8 cellular contexts compared by ENCODE assay signal in genomic region chr11:65780770-65781151, GRCh38. TPM values are rescaled to one million over a fixed set of nuclear protein-coding genes. Genes with fewer than 3 reads are reported as not detected.
A peak's percentile ranks its signal among the peaks of the same experiment; 100 is the strongest.
DNase-seq lines count a peak whose midpoint lies in the region; ATAC-seq lines count a peak whose summit lies in the region.

TSS of gene AP5B1 (minus strand) at chr11:65780976. CDS start at chr11:65780591, 385 bp downstream.

- peak within 1 kb of the TSS in 5 of 6 donors; percentile 57 to 90 (median 68) for H3K27ac Mint-ChIP-seq in naive B cell

- H3K36me3 Mint-ChIP-seq in naive B cell = no peaks in the 10 kb centered on the region

- CTCF ChIA-PET in activated CD8-positive, alpha-beta memory T cell treated with anti-CD3 and anti-CD28 coated beads for 36 hours (lab: Charles Lee) = interaction anchor here (0.8 to 7.3 kb wide), 22 partner anchors 10 to 208 kb away, joined by 3 to 89 read pairs (median 6); partner anchors contain the start of genes KAT5, MUS81, RNASEH2C and SNX32

- H3K9me3 Mint-ChIP-seq in naive B cell = no peaks in the 10 kb centered on the region

- peak; percentile 66 for ATAC-seq in HG02885 (IDR thresholded peaks at IDR 0.05; ENCODE audit: poor library complexity, unreplicated experiment)
- ATAC-seq in naive B cell (ENCODE audit: low read depth in 2 of 2) = peak; percentile 65 to 69

- POLR2A ChIA-PET in activated CD8-positive, alpha-beta memory T cell treated with anti-CD3 and anti-CD28 coated beads for 36 hours (lab: Charles Lee) = interaction anchor here (0.6 to 2.0 kb wide), 2 partner anchors 36 to 478 kb away, joined by 3 to 9 read pairs; no protein-coding TSS in a partner anchor

- peaks cover 3 to 7% (median 4%) of the 10 kb centered on the region in 3 donors for H3K27me3 Mint-ChIP-seq in naive B cell

- H3K4me3 Mint-ChIP-seq in naive B cell = peak within 1 kb of the TSS; percentile 78 to 93 (median 86)

- H3K4me1 Mint-ChIP-seq in naive B cell = peaks cover 6 to 22% (median 8%) of the 10 kb centered on the region in 3 donors

- DNase-seq in activated CD8-positive, alpha-beta memory T cell treated with anti-CD3 and anti-CD28 coated beads for 24 hours = no peak
- DNase-seq in NOMO-1 treated with DMSO at 0.1 percent for 48 hours (lab: John Stamatoyannopoulos, UW; ENCODE audit: unreplicated experiment) (peak; percentile 58), activated T-helper 1 cell treated with Interleukin-2 at 50 U/mL for 16 hours (ENCODE audit: low read depth) (peak; percentile 67), fibroblast of gingiva (ENCODE audit: low read depth) (peak; percentile 46), naive B cell (peak; percentile 75)
- DNase-seq in stimulated activated naive CD4-positive, alpha-beta T cell (lab: John Stamatoyannopoulos, UW) = peak; percentile 52 to 69 (median 63)

RNA-seq across cellular contexts. Expression of gene AP5B1, which starts in this region (rescaled TPM):
- total RNA-seq in activated CD8-positive, alpha-beta memory T cell treated with anti-CD3 and anti-CD28 coated beads for 36 hours = 10 to 100 TPM; 19.1 to 19.7 TPM
- 10 to 100 TPM in 2 of 6 donors, 1 to 10 TPM in 4; 3.4 to 17.2 (median 9.6) TPM for polyA plus RNA-seq in naive B cell (ENCODE audit: low read depth in 6 of 6)
